In the genomic region with DNA sequence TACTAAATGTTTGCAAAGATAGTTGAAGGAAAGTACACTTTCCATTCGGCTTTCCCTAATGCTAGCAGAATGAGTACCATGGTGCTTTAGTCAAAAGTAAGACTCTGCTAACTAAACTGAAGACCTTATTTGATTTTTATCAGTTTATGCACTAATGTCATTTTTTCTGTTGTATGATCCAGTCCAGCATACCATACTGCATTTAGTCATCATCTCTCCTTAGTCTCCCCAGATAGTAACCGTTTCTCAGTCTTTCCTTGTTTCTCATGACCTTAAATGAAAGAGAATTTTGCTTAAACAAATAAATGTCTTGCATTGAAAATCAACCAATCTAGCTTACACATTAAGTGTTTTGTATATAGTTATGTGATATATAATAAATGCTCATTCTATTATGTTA, we compare ENCODE assay signal across 1 cellular context.
TF ChIP-seq lines count a peak whose summit lies in the region.

No MANE protein-coding gene starts in this region.

TF ChIP-seq in IMR-90, 13 proteins besides CTCF, POLR2A, EP300 and RAD21 (continued from another document):
- TF ChIP-seq CHD1 (IDR thresholded peaks at IDR 0.05; ENCODE audit: low read depth, low read length) (no peak), CEBPB (IDR thresholded peaks at IDR 0.05; ENCODE audit: low read depth, low read length) (no peak), SMC3 (IDR thresholded peaks at IDR 0.05; ENCODE audit: low read depth, low read length) (no peak)
